8 cellular contexts compared by ENCODE assay signal in the genomic region with DNA sequence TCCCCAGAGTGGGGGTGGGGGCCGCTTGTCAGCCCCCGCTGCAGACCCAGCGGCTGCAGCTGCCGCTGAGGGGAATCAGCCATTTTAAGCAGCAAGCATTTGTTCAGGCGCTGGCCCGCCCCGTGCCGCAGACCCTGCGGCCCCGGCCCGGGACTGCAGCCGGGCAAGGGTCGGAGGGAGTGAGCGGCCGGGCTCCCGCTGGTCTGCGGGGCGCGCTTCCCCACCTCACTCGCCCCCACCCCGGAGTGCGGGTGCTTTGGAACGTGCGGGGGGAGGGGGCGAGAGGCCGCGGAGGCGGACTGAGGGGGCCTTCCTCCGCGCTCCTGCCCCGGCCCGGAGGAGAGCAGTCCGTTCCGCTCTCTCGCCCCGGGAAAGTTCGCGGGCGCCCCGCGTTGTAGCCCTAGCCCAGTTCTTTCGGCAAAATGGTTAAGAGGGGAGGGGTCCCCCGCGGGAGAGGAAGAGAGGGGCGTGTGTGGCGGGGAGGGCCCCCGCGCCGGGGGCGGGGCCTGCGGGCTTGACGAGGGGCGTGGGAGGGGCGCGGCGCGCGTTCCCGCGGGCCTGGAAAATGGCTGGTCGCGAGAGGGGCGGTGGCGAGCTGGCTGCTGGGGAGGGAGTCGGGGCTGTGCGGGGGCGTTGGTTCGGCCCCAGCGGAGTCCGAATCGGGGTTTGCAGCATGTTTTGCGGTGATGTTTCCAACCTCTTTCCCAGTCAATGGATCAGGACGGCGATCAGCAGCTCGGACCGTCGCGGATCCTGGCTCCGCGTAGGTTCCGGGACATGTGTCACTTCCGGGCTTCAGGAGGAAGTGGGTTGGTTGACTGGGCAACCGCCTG. TPM values are rescaled to one million over a fixed set of nuclear protein-coding genes. Genes with fewer than 3 reads are reported as not detected.
DNase-seq lines count a peak whose midpoint lies in the region; ATAC-seq, FAIRE-seq and TF ChIP-seq lines count a peak whose summit lies in the region.

No MANE protein-coding gene starts in this region.

- DNase-seq in AG09309 (ENCODE audit: low read depth): no peak
- DNase-seq in NCI-H2227 (lab: John Stamatoyannopoulos, UW; ENCODE audit: unreplicated experiment): peak; percentile 84
- peak; percentile 87 for DNase-seq in activated CD4-positive, CD25-positive, alpha-beta regulatory T cell treated with anti-CD3 and anti-CD28 coated beads, Interleukin-2, amount 50 U/mL, for 72 hours
- DNase-seq in cerebellar cortex (ENCODE audit: low spot score): peak; percentile 92
- no peak for DNase-seq in keratinocyte (ENCODE audit: low read depth, low spot score)
- peak; percentile 66 to 82 (median 76) for DNase-seq in stimulated activated CD4-positive, alpha-beta T cell treated with anti-CD3 and anti-CD28 coated beads, Interleukin-12 subunit alpha, Interleukin-12 subunit beta, amount 100 ng/mL, for 48 hours (ENCODE audit: low read depth in 2 of 3, low spot score in 1 of 3)

- no peaks in the 10 kb centered on the region for H3K27me3 ChIP-seq in keratinocyte (ENCODE audit: control insufficient read depth, extremely low read depth, insufficient read depth, low read length)

- peaks cover 54% of the 10 kb centered on the region for H3K79me2 ChIP-seq in keratinocyte (ENCODE audit: control insufficient read depth, insufficient read depth, low read length)

- H3K9me1 ChIP-seq in keratinocyte (ENCODE audit: control insufficient read depth, extremely low read depth, insufficient read depth, low read length): no peaks in the 10 kb centered on the region

- H4K20me1 ChIP-seq in keratinocyte (ENCODE audit: control insufficient read depth, extremely low read depth, insufficient read depth, low read length): no peaks in the 10 kb centered on the region

- peaks cover 3% of the 10 kb centered on the region in 2 experiments for H3K36me3 ChIP-seq in keratinocyte (ENCODE audit: control insufficient read depth in 2 of 2, extremely low read depth in 1 of 2, insufficient read depth in 2 of 2, low read length in 2 of 2)

- ATAC-seq in GM18868 (IDR thresholded peaks at IDR 0.05; ENCODE audit: unreplicated experiment) (peak; percentile 45), HG03097 (IDR thresholded peaks at IDR 0.05; ENCODE audit: low FRiP score, unreplicated experiment) (peak; percentile 41)

- H3K9me3 ChIP-seq in keratinocyte (ENCODE audit: control insufficient read depth, low read depth, low read length): no peaks in the 10 kb centered on the region

- peaks cover 14% of the 10 kb centered on the region for H3K4me1 ChIP-seq in keratinocyte (ENCODE audit: control insufficient read depth, extremely low read depth, insufficient read depth, low read length)

- H3K4me3 ChIP-seq in AG09309 (ENCODE audit: control insufficient read depth, low read depth, low read length) (peak overlapping the region; percentile 83), keratinocyte (ENCODE audit: control insufficient read depth in 2 of 3, extremely low read depth in 1 of 3, insufficient read depth in 2 of 3, low read depth in 1 of 3, low read length in 3 of 3) (peak overlapping the region; percentile 88 to 96 (median 94))

- H3K27ac ChIP-seq in keratinocyte (ENCODE audit: control insufficient read depth, insufficient read depth, low read length): peak overlapping the region; percentile 90

- peak; percentile 39 for FAIRE-seq in keratinocyte (lab: Jason Lieb, UNC)

- H3K4me2 ChIP-seq in keratinocyte (ENCODE audit: control insufficient read depth, extremely low read depth, insufficient read depth, low read depth, low read length): peak overlapping the region; percentile 89

- peak overlapping the region; percentile 95 for H2AFZ ChIP-seq in keratinocyte (ENCODE audit: control insufficient read depth, low read length)

- H3K9ac ChIP-seq in keratinocyte (ENCODE audit: control insufficient read depth, extremely low read depth, insufficient read depth, low read length): peak overlapping the region; percentile 90

- dilution Hi-C loops in keratinocyte (cut with MboI; ENCODE audit: extremely low pct_ligation_motif_present, low sequenced_read_pairs): no loop called here

- TF ChIP-seq CTCF in AG09309 (IDR thresholded peaks at IDR 0.05; ENCODE audit: control insufficient read depth, insufficient read depth, low read depth, low read length, missing control alignments) (no peak), keratinocyte (optimal IDR thresholded peaks at IDR 0.05 in 1 of 3, IDR thresholded peaks at IDR 0.05 in 1 of 3, conservative IDR thresholded peaks at IDR 0.05 in 1 of 3; ENCODE audit: extremely low read depth in 1 of 3, insufficient read depth in 2 of 3, low read length in 3 of 3) (no peak)

RNA-seq across cellular contexts. Expression of a gene that starts 0.9 kb away (rescaled TPM):
- polyA plus RNA-seq in keratinocyte: 8.8 to 16.1 TPM (median 12.1 TPM) in 3 replicates
- polyA plus RNA-seq in keratinocyte (2011; ENCODE audit: low read depth): 16.9 TPM
- polyA plus RNA-seq in keratinocyte (2011; cell fraction: cytosol; rRNA removed): 12.8 and 17.5 TPM in 2 replicates
- 7.0 and 9.0 TPM in 2 replicates for polyA plus RNA-seq in keratinocyte (2011; cell fraction: nucleus; rRNA removed)
- polyA plus RNA-seq in keratinocyte (2012; ENCODE audit: low replicate concordance): 13.7 and 15.0 TPM in 2 replicates
- polyA minus RNA-seq in keratinocyte: 0.92 to 2.4 TPM in 2 of 3 replicates, not detected in the other
- 4.6 TPM for polyA minus RNA-seq in keratinocyte (2011; cell fraction: cytosol; rRNA and poly(A)+ RNA removed)
- 0.53 and 2.1 TPM in 2 replicates for polyA minus RNA-seq in keratinocyte (2011; cell fraction: nucleus; rRNA and poly(A)+ RNA removed)

Comparison
In these comparisons a context has a peak if more than half of its experiments do, and no peak if none do; other contexts are left out.
1. DNase-seq: peak in NCI-H2227 (single experiment), activated CD4-positive, CD25-positive, alpha-beta regulatory T cell treated with anti-CD3 and anti-CD28 coated beads, Interleukin-2, amount 50 U/mL, for 72 hours (single experiment), cerebellar cortex (single experiment) and stimulated activated CD4-positive, alpha-beta T cell treated with anti-CD3 and anti-CD28 coated beads, Interleukin-12 subunit alpha, Interleukin-12 subunit beta, amount 100 ng/mL, for 48 hours (3 of 3); none in AG09309 (single experiment) and keratinocyte (single experiment).